ENCODE assay signal across 8 cellular contexts in the genomic region with DNA sequence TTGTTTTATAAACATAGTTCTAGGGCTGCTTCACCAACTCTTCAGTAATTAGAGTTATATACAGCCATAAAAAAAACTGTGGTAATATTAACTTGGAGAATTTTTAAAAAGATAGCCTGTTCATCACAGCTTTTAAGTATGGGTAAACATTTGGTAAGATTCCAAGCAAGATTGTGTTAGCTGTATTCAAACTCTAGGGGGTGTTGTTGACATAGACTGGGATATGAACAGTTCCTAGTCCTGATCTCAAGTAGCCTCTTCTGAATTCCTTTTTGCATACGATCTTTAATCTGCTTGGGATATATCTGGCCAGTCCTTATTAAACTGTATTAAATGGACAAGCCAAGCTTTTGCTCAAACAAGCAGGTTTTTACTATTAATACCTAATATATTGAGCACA. TPM values are rescaled to one million over a fixed set of nuclear protein-coding genes. Genes with fewer than 3 reads are reported as not detected.
DNase-seq lines count a peak whose midpoint lies in the region; ATAC-seq and TF ChIP-seq lines count a peak whose summit lies in the region.

No MANE protein-coding gene starts in this region.

- no peaks in the 10 kb centered on the region for H3K9me3 Mint-ChIP-seq in nephron progenitor cell

- no peaks in the 10 kb centered on the region for H3K27me3 ChIP-seq in AG04450 (ENCODE audit: control insufficient read depth, insufficient read depth, low read length)

- no peak overlapping the region for H3K27ac Mint-ChIP-seq in nephron progenitor cell

- H3K9me3 ChIP-seq in AG04450 (ENCODE audit: control insufficient read depth, insufficient read depth, low read length), result no peaks in the 10 kb centered on the region; the same call in 1 of the 2 replicates
- no peaks in the 10 kb centered on the region for H3K9me3 ChIP-seq in OCI-LY7 (ENCODE audit: low read length)

- ATAC-seq in HG03097 (IDR thresholded peaks at IDR 0.05; ENCODE audit: low FRiP score, unreplicated experiment) (no peak), HG03108 (IDR thresholded peaks at IDR 0.05; ENCODE audit: unreplicated experiment) (no peak)

- H3K4me1 Mint-ChIP-seq in nephron progenitor cell, result no peaks in the 10 kb centered on the region

- DNase-seq in AG04450 (ENCODE audit: low read depth, low spot score) (no peak), GM12864 (ENCODE audit: low read depth) (no peak), OCI-LY7 (ENCODE audit: low spot score) (peak; percentile 22), epidermal melanocyte (ENCODE audit: insufficient read length, low spot score) (peak; percentile 36), nephron progenitor cell (no peak), T-helper 2 cell (no peak)

- CTCF ChIA-PET in AG04450 (lab: Charles Lee) (interaction anchor here (0.6 to 2.8 kb wide), 15 partner anchors 9 to 418 kb away, joined by 3 to 15 read pairs (median 3); no protein-coding TSS in a partner anchor), OCI-LY7 (lab: Charles Lee; ENCODE audit: unreplicated experiment) (interaction anchor here (0.7 kb wide), 1 partner anchor 8 kb away, joined by 4 read pairs; no protein-coding TSS in a partner anchor)

- H3K27ac ChIP-seq in AG04450 (ENCODE audit: low read depth, low read length), result no peak overlapping the region
- H3K27ac ChIP-seq in OCI-LY7 (ENCODE audit: low read depth, low read length, poor library complexity, severe bottlenecking), result no peak overlapping the region

- H3K4me1 ChIP-seq in OCI-LY7 (ENCODE audit: insufficient read depth, low read length, poor library complexity, severe bottlenecking), result no peaks in the 10 kb centered on the region

- TF ChIP-seq CTCF in AG04450 (IDR thresholded peaks at IDR 0.05; ENCODE audit: low read depth, low read length) (peak; percentile 75), GM12864 (IDR thresholded peaks at IDR 0.05; ENCODE audit: low read depth, low read length, missing control alignments) (peak; percentile 35), OCI-LY7 (conservative IDR thresholded peaks at IDR 0.05; ENCODE audit: low read length) (peak; percentile 76), nephron progenitor cell (IDR thresholded peaks at IDR 0.05) (peak; percentile 47)

- POLR2A ChIA-PET in AG04450 (lab: Yijun Ruan, JAX) (interaction anchor here (0.7 kb wide), 1 partner anchor 423 kb away, joined by 3 read pairs; no protein-coding TSS in a partner anchor), OCI-LY7 (lab: Charles Lee) (interaction anchor here (1.0 to 1.2 kb wide), 3 partner anchors 12 to 57 kb away, joined by 3 to 5 read pairs (median 3); a partner anchor contains a TSS)

- H3K4me2 ChIP-seq in OCI-LY7 (ENCODE audit: low read length), result no peak overlapping the region

- BruUV-seq in OCI-LY7 (replicated peaks; lab: Mats Ljungman, UMichigan), result no TSS peak

- no peak overlapping the region for H2AFZ ChIP-seq in OCI-LY7 (ENCODE audit: low read length)

- peaks cover 49% of the 10 kb centered on the region for H3K36me3 Mint-ChIP-seq in nephron progenitor cell (ENCODE audit: low read depth)

- H3K4me3 ChIP-seq in AG04450 (ENCODE audit: low read depth, low read length) (no peak overlapping the region), GM12864 (ENCODE audit: low read depth, low read length) (no peak overlapping the region), OCI-LY7 (ENCODE audit: low read depth, low read length, poor library complexity, severe bottlenecking) (no peak overlapping the region)

- H4K20me1 ChIP-seq in OCI-LY7 (ENCODE audit: insufficient read depth, low read length), result peaks cover 30% of the 10 kb centered on the region

- intact Hi-C loops in OCI-LY7 (cut with micrococcal nuclease; ENCODE audit: unreplicated experiment), result loop anchor here (2.0 kb wide), 1 partner anchor 18 kb away; no protein-coding TSS in a partner anchor

- peaks cover 91% of the 10 kb centered on the region for H3K79me2 ChIP-seq in OCI-LY7 (ENCODE audit: insufficient read depth, low read depth, low read length)

- H3K36me3 ChIP-seq in OCI-LY7 (ENCODE audit: insufficient read depth, low read length), result peaks cover 96% of the 10 kb centered on the region

- H3K9me2 ChIP-seq in OCI-LY7 (ENCODE audit: insufficient read depth, low read length), result no peaks in the 10 kb centered on the region

- no peaks in the 10 kb centered on the region for H3K27me3 Mint-ChIP-seq in nephron progenitor cell (ENCODE audit: low read depth, poor library complexity)

- no peak overlapping the region for H3K4me3 Mint-ChIP-seq in nephron progenitor cell

RNA-seq across cellular contexts. Expression of a gene that starts 13.4 kb away (rescaled TPM):
- 41.9 and 63.4 TPM in 2 replicates for polyA plus RNA-seq in AG04450 (2011; rRNA removed)
- polyA minus RNA-seq in AG04450 (2011; rRNA and poly(A)+ RNA removed), result 22.3 and 28.9 TPM in 2 replicates
- 124 and 145 TPM in 2 replicates for total RNA-seq in OCI-LY7 (2014; rRNA removed; shearing (Covaris generic))
- 172 and 174 TPM in 2 replicates for total RNA-seq in OCI-LY7 (2022)

RNA-seq across cellular contexts. Expression of a gene that starts 40.5 kb away (rescaled TPM):
- polyA plus RNA-seq in AG04450 (2011; rRNA removed), result 138 and 192 TPM in 2 replicates
- polyA minus RNA-seq in AG04450 (2011; rRNA and poly(A)+ RNA removed), result 48.5 and 82.6 TPM in 2 replicates
- total RNA-seq in OCI-LY7 (2014; rRNA removed; shearing (Covaris generic)), result 69.8 and 86.6 TPM in 2 replicates
- 95.0 and 98.9 TPM in 2 replicates for total RNA-seq in OCI-LY7 (2022)

Comparison
In these comparisons a context has a peak if more than half of its experiments do, and no peak if none do; other contexts are left out.
1. DNase-seq: peak in OCI-LY7 (single experiment) and epidermal melanocyte (single experiment); none in AG04450 (single experiment), GM12864 (single experiment), nephron progenitor cell (single experiment) and T-helper 2 cell (0 of 5).
2. Peak in every context shown above with its lines, with median percentiles within 50 percentile points of each other: CTCF ChIP-seq.